Comparison of ENCODE assay signal across 8 cellular contexts in genomic region chr2:73175663-73176204, GRCh38. TPM values are rescaled to one million over a fixed set of nuclear protein-coding genes. Genes with fewer than 3 reads are reported as not detected.
A peak's percentile ranks its signal among the peaks of the same experiment; 100 is the strongest.
DNase-seq lines count a peak whose midpoint lies in the region; ATAC-seq and TF ChIP-seq lines count a peak whose summit lies in the region.

No MANE protein-coding gene starts in this region.

- peak overlapping the region; percentile 65; the same call in 1 of the 2 replicates for H2AFZ ChIP-seq in SK-N-SH (ENCODE audit: low read depth)
- no peak overlapping the region for H2AFZ ChIP-seq in OCI-LY3 (ENCODE audit: low read depth, low read length)
- H2AFZ ChIP-seq in fibroblast of lung (ENCODE audit: low read length) = peak overlapping the region; percentile 33

- no peak overlapping the region for H3K27ac Mint-ChIP-seq in activated T-helper 1 cell treated with anti-CD3 and anti-CD28 coated beads, Interleukin-12 subunit alpha, Interleukin-12 subunit beta, Interleukin-2, Interleukin-4 antibody, amounts not matched to agents 30 ng/mL and 10 ng/mL and 1 ng/mL, durations not matched to agents 14 hours and 24 hours and 36 hours
- no peak overlapping the region for H3K27ac Mint-ChIP-seq in naive B cell
- H3K27ac Mint-ChIP-seq in stimulated activated effector memory CD8-positive, alpha-beta T cell treated with anti-CD3 and anti-CD28 coated beads, Interleukin-12 subunit alpha, Interleukin-12 subunit beta, amount 100 ng/mL, for 72 hours = no peak overlapping the region

- H3K9ac ChIP-seq in SK-N-SH = no peak overlapping the region
- no peak overlapping the region for H3K9ac ChIP-seq in OCI-LY3 (ENCODE audit: low read length)
- H3K9ac ChIP-seq in fibroblast of lung (ENCODE audit: insufficient read depth, low read length) = peak overlapping the region; percentile 13

- POLR2A ChIA-PET in SK-N-SH (lab: Yijun Ruan, JAX) = no interaction called here

- TF ChIP-seq RAD21 in SK-N-SH (IDR thresholded peaks at IDR 0.05; ENCODE audit: low read length) = no peak

- H3K9me3 Mint-ChIP-seq in activated T-helper 1 cell treated with anti-CD3 and anti-CD28 coated beads, Interleukin-12 subunit alpha, Interleukin-12 subunit beta, Interleukin-2, Interleukin-4 antibody, amounts not matched to agents 30 ng/mL and 10 ng/mL and 1 ng/mL, durations not matched to agents 14 hours and 24 hours and 36 hours = no peaks in the 10 kb centered on the region
- H3K9me3 Mint-ChIP-seq in naive B cell = no peaks in the 10 kb centered on the region
- no peaks in the 10 kb centered on the region for H3K9me3 Mint-ChIP-seq in stimulated activated effector memory CD8-positive, alpha-beta T cell treated with anti-CD3 and anti-CD28 coated beads, Interleukin-12 subunit alpha, Interleukin-12 subunit beta, amount 100 ng/mL, for 72 hours

- no peaks in the 10 kb centered on the region for H3K9me3 ChIP-seq in SK-N-SH
- no peaks in the 10 kb centered on the region for H3K9me3 ChIP-seq in OCI-LY3 (ENCODE audit: insufficient read depth, low read length)
- no peaks in the 10 kb centered on the region for H3K9me3 ChIP-seq in fibroblast of lung (ENCODE audit: control insufficient read depth, insufficient read depth, low read depth, low read length)

- H3K4me1 ChIP-seq in SK-N-SH (ENCODE audit: control insufficient read depth in 1 of 2, insufficient read depth in 2 of 2, low read depth in 1 of 2, low read length in 1 of 2) (peaks cover 0 to 33% of the 10 kb centered on the region in 2 experiments; a peak in 1 of 4 replicates), OCI-LY3 (ENCODE audit: low read length) (peaks cover 10% of the 10 kb centered on the region), fibroblast of lung (ENCODE audit: control insufficient read depth, extremely low read depth, insufficient read depth, low read length) (peaks cover 9% of the 10 kb centered on the region)

- 19% methylated on average over 12 of the region's 59 CpGs for WGBS in SK-N-SH (ENCODE audit: low lambda C conversion rate)

- H3K36me3 ChIP-seq in SK-N-SH (replicated peaks in 1 of 2; ENCODE audit: control insufficient read depth in 1 of 2, insufficient read depth in 2 of 2, low read length in 1 of 2) = no peaks in the 10 kb centered on the region
- H3K36me3 ChIP-seq in OCI-LY3 (replicated peaks; ENCODE audit: low read depth, low read length) = no peaks in the 10 kb centered on the region
- H3K36me3 ChIP-seq in fibroblast of lung (ENCODE audit: control insufficient read depth, insufficient read depth, low read length) = no peaks in the 10 kb centered on the region

- H3K4me3 ChIP-seq in SK-N-SH (ENCODE audit: low read depth in 2 of 2, low read length in 1 of 2) (peak overlapping the region; percentile 32 to 35; a peak in 3 of 4 replicates), OCI-LY3 (ENCODE audit: low read length) (no peak overlapping the region), fibroblast of lung (replicated peaks in 1 of 4; ENCODE audit: control extremely low read depth in 1 of 4, insufficient read depth in 1 of 4, low read depth in 3 of 4, low read length in 4 of 4) (peak overlapping the region; percentile 1 to 37 (median 26))

- H3K27ac ChIP-seq in SK-N-SH (ENCODE audit: low read depth in 2 of 2, low read length in 1 of 2) (no peak overlapping the region), OCI-LY3 (ENCODE audit: low read length) (no peak overlapping the region), fibroblast of lung (ENCODE audit: insufficient read depth, low read length) (no peak overlapping the region)

- no peaks in the 10 kb centered on the region for H3K9me2 ChIP-seq in SK-N-SH

- no peaks in the 10 kb centered on the region for H3F3A ChIP-seq in SK-N-SH (replicated peaks; ENCODE audit: insufficient read depth)

- H4K20me1 ChIP-seq in SK-N-SH (ENCODE audit: insufficient read depth) = no peaks in the 10 kb centered on the region
- H4K20me1 ChIP-seq in OCI-LY3 (ENCODE audit: insufficient read depth, low read length) = no peaks in the 10 kb centered on the region
- H4K20me1 ChIP-seq in fibroblast of lung (ENCODE audit: control insufficient read depth, extremely low read depth, insufficient read depth, low read length) = no peaks in the 10 kb centered on the region

- intact Hi-C loops in activated T-helper 1 cell treated with anti-CD3 and anti-CD28 coated beads, Interleukin-12 subunit alpha, Interleukin-12 subunit beta, Interleukin-2, Interleukin-4 antibody, amounts not matched to agents 30 ng/mL and 10 ng/mL and 1 ng/mL, durations not matched to agents 14 hours and 24 hours and 36 hours (cut with micrococcal nuclease) = loop anchor here (2.0 to 10.0 kb wide), 4 partner anchors 13 to 1479 kb away; partner anchors contain the start of genes RAB11FIP5 and SEMA4F

- no peaks in the 10 kb centered on the region for H3K36me3 Mint-ChIP-seq in activated T-helper 1 cell treated with anti-CD3 and anti-CD28 coated beads, Interleukin-12 subunit alpha, Interleukin-12 subunit beta, Interleukin-2, Interleukin-4 antibody, amounts not matched to agents 30 ng/mL and 10 ng/mL and 1 ng/mL, durations not matched to agents 14 hours and 24 hours and 36 hours (ENCODE audit: low read depth)
- no peaks in the 10 kb centered on the region for H3K36me3 Mint-ChIP-seq in naive B cell
- no peaks in the 10 kb centered on the region for H3K36me3 Mint-ChIP-seq in stimulated activated effector memory CD8-positive, alpha-beta T cell treated with anti-CD3 and anti-CD28 coated beads, Interleukin-12 subunit alpha, Interleukin-12 subunit beta, amount 100 ng/mL, for 72 hours

- TF ChIP-seq EP300 in SK-N-SH (IDR thresholded peaks at IDR 0.05; ENCODE audit: borderline replicate concordance in 1 of 2, low read depth in 1 of 2, low read length in 1 of 2) = no peak

- DNase-seq in SK-N-SH (peak; percentile 79), fibroblast of lung (ENCODE audit: low read depth in 2 of 2) (peak; percentile 43 to 72), naive B cell (peak; percentile 65)
- peak; percentile 56 for DNase-seq in activated T-helper 1 cell treated with anti-CD3 and anti-CD28 coated beads, Interleukin-12 subunit alpha, Interleukin-12 subunit beta, Interleukin-2, Interleukin-4 antibody, amounts not matched to agents 30 ng/mL and 10 ng/mL and 1 ng/mL, durations not matched to agents 14 hours and 24 hours and 36 hours (ENCODE audit: low spot score)
- peak; percentile 54 to 80 for DNase-seq in stimulated activated effector memory CD8-positive, alpha-beta T cell treated with anti-CD3 and anti-CD28 coated beads, Interleukin-12 subunit alpha, Interleukin-12 subunit beta, amount 100 ng/mL, for 72 hours (ENCODE audit: low spot score in 2 of 2)

- H3K27me3 ChIP-seq in SK-N-SH (ENCODE audit: insufficient read depth) (peaks cover 27% of the 10 kb centered on the region), OCI-LY3 (ENCODE audit: low read depth, low read length) (peaks cover 12% of the 10 kb centered on the region), fibroblast of lung (ENCODE audit: control insufficient read depth, insufficient read depth, low read length) (peaks cover 10% of the 10 kb centered on the region)

- H3K4me2 ChIP-seq in SK-N-SH (peak overlapping the region; percentile 50; the same call in 1 of the 2 replicates), OCI-LY3 (ENCODE audit: low read length) (peak overlapping the region; percentile 95; the same call in 1 of the 2 replicates), fibroblast of lung (ENCODE audit: extremely low read depth, insufficient read depth, low read length) (peak overlapping the region; percentile 64)

- no peak overlapping the region for H3K4me3 Mint-ChIP-seq in activated T-helper 1 cell treated with anti-CD3 and anti-CD28 coated beads, Interleukin-12 subunit alpha, Interleukin-12 subunit beta, Interleukin-2, Interleukin-4 antibody, amounts not matched to agents 30 ng/mL and 10 ng/mL and 1 ng/mL, durations not matched to agents 14 hours and 24 hours and 36 hours
- peak overlapping the region; percentile 70 to 95 (median 92) for H3K4me3 Mint-ChIP-seq in naive B cell
- peak overlapping the region; percentile 88 for H3K4me3 Mint-ChIP-seq in stimulated activated effector memory CD8-positive, alpha-beta T cell treated with anti-CD3 and anti-CD28 coated beads, Interleukin-12 subunit alpha, Interleukin-12 subunit beta, amount 100 ng/mL, for 72 hours

- no peak; the same call in 1 of the 3 replicates for ATAC-seq in SK-N-SH treated with all-trans-retinoic acid at 6 μM for 48 hours
- peak; percentile 58 to 60 for ATAC-seq in naive B cell (ENCODE audit: low read depth in 2 of 2)
- peak; percentile 55 for ATAC-seq in stimulated activated effector memory CD8-positive, alpha-beta T cell treated with anti-CD3 and anti-CD28 coated beads, Interleukin-12 subunit alpha, Interleukin-12 subunit beta, amount 100 ng/mL, for 72 hours
- ATAC-seq in GM21619 (IDR thresholded peaks at IDR 0.05; ENCODE audit: unreplicated experiment) = no peak

- H3K79me2 ChIP-seq in SK-N-SH (ENCODE audit: insufficient read depth) (no peaks in the 10 kb centered on the region), OCI-LY3 (ENCODE audit: low read length) (no peaks in the 10 kb centered on the region), fibroblast of lung (ENCODE audit: control insufficient read depth, insufficient read depth, low read length) (no peaks in the 10 kb centered on the region)

- CTCF ChIA-PET in SK-N-SH (lab: Yijun Ruan, JAX) = interaction anchor here (0.6 to 9.3 kb wide), 22 partner anchors 14 to 360 kb away, joined by 3 to 173 read pairs (median 16); partner anchors contain the start of genes EMX1, SFXN5, SMYD5 and SPR

- TF ChIP-seq CTCF in SK-N-SH (IDR thresholded peaks at IDR 0.05) = no peak
- no peak for TF ChIP-seq CTCF in OCI-LY3 (IDR thresholded peaks at IDR 0.05; ENCODE audit: low read depth, low read length)
- no peak for TF ChIP-seq CTCF in fibroblast of lung (conservative IDR thresholded peaks at IDR 0.05 in 1 of 2, IDR thresholded peaks at IDR 0.05 in 1 of 2; ENCODE audit: low read depth in 1 of 2, low read length in 2 of 2)

- peaks cover 26% of the 10 kb centered on the region for H3K4me1 Mint-ChIP-seq in activated T-helper 1 cell treated with anti-CD3 and anti-CD28 coated beads, Interleukin-12 subunit alpha, Interleukin-12 subunit beta, Interleukin-2, Interleukin-4 antibody, amounts not matched to agents 30 ng/mL and 10 ng/mL and 1 ng/mL, durations not matched to agents 14 hours and 24 hours and 36 hours (ENCODE audit: low read depth)
- peaks cover 13 to 26% (median 19%) of the 10 kb centered on the region in 3 donors for H3K4me1 Mint-ChIP-seq in naive B cell
- H3K4me1 Mint-ChIP-seq in stimulated activated effector memory CD8-positive, alpha-beta T cell treated with anti-CD3 and anti-CD28 coated beads, Interleukin-12 subunit alpha, Interleukin-12 subunit beta, amount 100 ng/mL, for 72 hours = peaks cover 32% of the 10 kb centered on the region

- H3K27me3 Mint-ChIP-seq in activated T-helper 1 cell treated with anti-CD3 and anti-CD28 coated beads, Interleukin-12 subunit alpha, Interleukin-12 subunit beta, Interleukin-2, Interleukin-4 antibody, amounts not matched to agents 30 ng/mL and 10 ng/mL and 1 ng/mL, durations not matched to agents 14 hours and 24 hours and 36 hours (ENCODE audit: insufficient read depth) = peaks cover 49% of the 10 kb centered on the region
- peaks cover 44 to 79% (median 67%) of the 10 kb centered on the region in 3 donors for H3K27me3 Mint-ChIP-seq in naive B cell

RNA-seq across cellular contexts. Expression of gene NOTO, which starts 26.6 kb away (rescaled TPM):
- polyA plus RNA-seq in SK-N-SH (2012; rRNA removed) (not detected in 2 replicates), fibroblast of lung (not detected in 2 replicates), naive B cell (ENCODE audit: low read depth in 6 of 6) (not detected)
- not detected in 2 replicates for polyA plus RNA-seq in SK-N-SH (2012; cell fraction: cytosol; rRNA removed)
- not detected in 2 replicates for polyA plus RNA-seq in SK-N-SH (2012; cell fraction: nucleus; rRNA removed)
- not detected in 2 replicates for total RNA-seq in activated T-helper 1 cell treated with anti-CD3 and anti-CD28 coated beads, Interleukin-12 subunit alpha, Interleukin-12 subunit beta, Interleukin-2, Interleukin-4 antibody, amounts not matched to agents 30 ng/mL and 10 ng/mL and 1 ng/mL, durations not matched to agents 14 hours and 24 hours and 36 hours
- total RNA-seq in fibroblast of lung = not detected in 2 replicates
- polyA plus RNA-seq in fibroblast of lung (2012) = not detected in 2 replicates
- polyA minus RNA-seq in fibroblast of lung (ENCODE audit: low replicate concordance) = not detected in 2 replicates

RNA-seq across cellular contexts. Expression of gene SMYD5, which starts 38.3 kb away (rescaled TPM):
- 21.4 and 22.2 TPM in 2 replicates for polyA plus RNA-seq in SK-N-SH (2012; rRNA removed)
- 12.1 and 16.2 TPM in 2 replicates for polyA plus RNA-seq in SK-N-SH (2012; cell fraction: cytosol; rRNA removed)
- polyA plus RNA-seq in SK-N-SH (2012; cell fraction: nucleus; rRNA removed) = 63.9 and 65.0 TPM in 2 replicates
- total RNA-seq in activated T-helper 1 cell treated with anti-CD3 and anti-CD28 coated beads, Interleukin-12 subunit alpha, Interleukin-12 subunit beta, Interleukin-2, Interleukin-4 antibody, amounts not matched to agents 30 ng/mL and 10 ng/mL and 1 ng/mL, durations not matched to agents 14 hours and 24 hours and 36 hours = 58.5 and 62.3 TPM in 2 replicates
- total RNA-seq in fibroblast of lung = 18.0 and 19.0 TPM in 2 replicates
- 16.9 and 18.5 TPM in 2 replicates for polyA plus RNA-seq in fibroblast of lung
- polyA plus RNA-seq in fibroblast of lung (2012) = 20.5 and 23.5 TPM in 2 replicates
- polyA minus RNA-seq in fibroblast of lung (ENCODE audit: low replicate concordance) = 75.8 and 84.9 TPM in 2 replicates
- 10 to 100 TPM in 5 of 6 donors, 1 to 10 TPM in 1; 4.9 to 29.2 (median 20.9) TPM for polyA plus RNA-seq in naive B cell (ENCODE audit: low read depth in 6 of 6)

RNA-seq across cellular contexts. Expression of gene PRADC1, which starts 57.3 kb away (rescaled TPM):
- polyA plus RNA-seq in SK-N-SH (2012; rRNA removed) = 8.5 and 9.6 TPM in 2 replicates
- 5.1 and 7.9 TPM in 2 replicates for polyA plus RNA-seq in SK-N-SH (2012; cell fraction: cytosol; rRNA removed)
- polyA plus RNA-seq in SK-N-SH (2012; cell fraction: nucleus; rRNA removed) = 3.3 and 3.7 TPM in 2 replicates
- total RNA-seq in activated T-helper 1 cell treated with anti-CD3 and anti-CD28 coated beads, Interleukin-12 subunit alpha, Interleukin-12 subunit beta, Interleukin-2, Interleukin-4 antibody, amounts not matched to agents 30 ng/mL and 10 ng/mL and 1 ng/mL, durations not matched to agents 14 hours and 24 hours and 36 hours = 16.6 and 18.6 TPM in 2 replicates
- 6.7 and 11.7 TPM in 2 replicates for total RNA-seq in fibroblast of lung
- 12.3 and 17.6 TPM in 2 replicates for polyA plus RNA-seq in fibroblast of lung
- polyA plus RNA-seq in fibroblast of lung (2012) = 17.7 and 27.6 TPM in 2 replicates
- polyA minus RNA-seq in fibroblast of lung (ENCODE audit: low replicate concordance) = 25.4 and 40.9 TPM in 2 replicates
- polyA plus RNA-seq in naive B cell (ENCODE audit: low read depth in 6 of 6) = 10 to 100 TPM in 5 of 6 donors, 1 to 10 TPM in 1; 9.5 to 19.1 (median 10.6) TPM

RNA-seq across cellular contexts. Expression of gene CCT7, which starts 58.4 kb away (rescaled TPM):
- polyA plus RNA-seq in SK-N-SH (2012; rRNA removed) (369 and 405 TPM in 2 replicates), fibroblast of lung (233 and 319 TPM in 2 replicates), naive B cell (ENCODE audit: low read depth in 6 of 6) (100 to 1,000 TPM; 224 to 376 (median 265) TPM)
- polyA plus RNA-seq in SK-N-SH (2012; cell fraction: cytosol; rRNA removed) = 361 and 401 TPM in 2 replicates
- 236 TPM in 2 replicates for polyA plus RNA-seq in SK-N-SH (2012; cell fraction: nucleus; rRNA removed)
- 631 and 648 TPM in 2 replicates for total RNA-seq in activated T-helper 1 cell treated with anti-CD3 and anti-CD28 coated beads, Interleukin-12 subunit alpha, Interleukin-12 subunit beta, Interleukin-2, Interleukin-4 antibody, amounts not matched to agents 30 ng/mL and 10 ng/mL and 1 ng/mL, durations not matched to agents 14 hours and 24 hours and 36 hours
- total RNA-seq in fibroblast of lung = 262 and 299 TPM in 2 replicates
- polyA plus RNA-seq in fibroblast of lung (2012) = 212 and 310 TPM in 2 replicates
- 233 and 525 TPM in 2 replicates for polyA minus RNA-seq in fibroblast of lung (ENCODE audit: low replicate concordance)

Comparison
In these comparisons a context has a peak if more than half of its experiments do, and no peak if none do; other contexts are left out.
1. ATAC-seq: peak in naive B cell (2 of 2) and stimulated activated effector memory CD8-positive, alpha-beta T cell treated with anti-CD3 and anti-CD28 coated beads, Interleukin-12 subunit alpha, Interleukin-12 subunit beta, amount 100 ng/mL, for 72 hours (single experiment); none in SK-N-SH treated with all-trans-retinoic acid at 6 μM for 48 hours (single experiment) and GM21619 (single experiment).
2. Peak in every context shown above with its lines, with median percentiles within 50 percentile points of each other: DNase-seq and H3K4me2 ChIP-seq.